Comparison of ENCODE assay signal across 1 cellular context in genomic region chr17:1808649-1809048, GRCh38.
TF ChIP-seq lines count a peak whose summit lies in the region.

No MANE protein-coding gene starts in this region.

TF ChIP-seq in HepG2, 621 proteins besides CTCF, POLR2A, EP300 and RAD21:
- TF ChIP-seq ZNF17 (CRISPR knock-in tag; IDR thresholded peaks at IDR 0.05): no peak
- no peak for TF ChIP-seq ZSCAN9 (CRISPR knock-in tag; IDR thresholded peaks at IDR 0.05; ENCODE audit: borderline replicate concordance)
- TF ChIP-seq ONECUT2 (CRISPR knock-in tag; IDR thresholded peaks at IDR 0.05): no peak
- TF ChIP-seq E2F5 (CRISPR knock-in tag; conservative IDR thresholded peaks at IDR 0.05): no peak
- TF ChIP-seq ETV5 (CRISPR knock-in tag; IDR thresholded peaks at IDR 0.05; ENCODE audit: borderline replicate concordance): no peak
- TF ChIP-seq ZBTB25 (CRISPR knock-in tag; IDR thresholded peaks at IDR 0.05): no peak
- no peak for TF ChIP-seq ZNF816 (CRISPR knock-in tag; IDR thresholded peaks at IDR 0.05; ENCODE audit: borderline replicate concordance)
- no peak for TF ChIP-seq XRCC5 (optimal IDR thresholded peaks at IDR 0.05; ENCODE audit: low read length)
